Comparison of ENCODE assay signal across 4 cellular contexts in the genomic region with DNA sequence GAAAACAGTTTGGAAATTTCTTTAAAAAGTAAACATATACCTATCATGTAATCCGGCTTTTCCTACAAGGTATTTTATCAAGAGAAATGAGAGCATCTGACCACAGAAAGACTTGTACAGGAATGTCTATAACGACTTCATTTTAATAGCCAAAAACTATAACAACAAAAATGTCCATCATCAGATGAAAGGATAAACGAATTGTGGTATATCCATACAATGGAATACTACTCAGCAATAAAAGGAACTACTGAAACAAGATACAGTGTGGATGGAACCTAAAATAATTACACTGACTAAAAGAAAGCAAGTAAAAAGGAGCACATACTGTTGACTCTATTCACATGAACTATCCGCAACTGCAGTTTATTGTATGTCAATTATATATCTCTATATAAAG. TPM values are rescaled to one million over a fixed set of nuclear protein-coding genes. Genes with fewer than 3 reads are reported as not detected.
"Had no signal": no experiment of that assay in that cellular context is flagged by ENCODE, and none has a peak within 500 bp of the region (broad histone marks: within the 10 kb centered on the region; RNA-seq: fewer than 3 reads in every experiment).

No MANE protein-coding gene starts in this region.

- H3K4me3 ChIP-seq: GM12878 had no signal

- ATAC-seq: GM12878 had no signal

- DNase-seq: GDM1, GF-D8 had no signal

RNA-seq across cellular contexts. Expression of gene FTMT, which starts 1.4 kb away (rescaled TPM):
- total RNA-seq: G401, GM12878 had no signal
- polyA plus RNA-seq: GM12878 had no signal
